ENCODE assay signal across 16 cellular contexts in genomic region chr11:122681731-122682130, GRCh38. TPM values are rescaled to one million over a fixed set of nuclear protein-coding genes. Genes with fewer than 3 reads are reported as not detected.
DNase-seq lines count a peak whose midpoint lies in the region; ATAC-seq, FAIRE-seq and TF ChIP-seq lines count a peak whose summit lies in the region.
"Had no signal": no experiment of that assay in that cellular context is flagged by ENCODE, and none has a peak within 500 bp of the region (broad histone marks: within the 10 kb centered on the region; RNA-seq: fewer than 3 reads in every experiment).

No MANE protein-coding gene starts in this region.

- no peak for TF ChIP-seq RAD21 in HepG2 (CRISPR knock-in tag; IDR thresholded peaks at IDR 0.05)

- H4K20me1 ChIP-seq in BLaER1 (peaks cover 100% of the 10 kb centered on the region), GM23338 (replicated peaks; ENCODE audit: insufficient read depth) (no peaks in the 10 kb centered on the region), HepG2 (ENCODE audit: insufficient read depth, low read length) (no peaks in the 10 kb centered on the region)

- no peaks in the 10 kb centered on the region for H3F3A ChIP-seq in GM23338 (replicated peaks; ENCODE audit: low read depth)

- H3K27me3 ChIP-seq in BLaER1 (no peaks in the 10 kb centered on the region), GM23338 (ENCODE audit: insufficient read depth) (no peaks in the 10 kb centered on the region), SJCRH30 (no peaks in the 10 kb centered on the region), HepG2 (ENCODE audit: control insufficient read depth in 1 of 2, insufficient read depth in 2 of 2, low read length in 2 of 2) (no peaks in the 10 kb centered on the region), WERI-Rb-1 (ENCODE audit: insufficient read depth, low read depth, severe bottlenecking) (peaks cover 81% of the 10 kb centered on the region), testis (no peaks in the 10 kb centered on the region)
- H3K27me3 ChIP-seq: dorsolateral prefrontal cortex had no signal

- POLR2A ChIA-PET in HepG2 (lab: Yijun Ruan, JAX), result interaction anchor here (0.7 kb wide), 1 partner anchor 15 kb away, joined by 3 read pairs; no protein-coding TSS in a partner anchor

- H2AFZ ChIP-seq in GM23338 (no peak overlapping the region), HepG2 (ENCODE audit: low read length) (no peak overlapping the region)

- no peak overlapping the region for H3K27ac Mint-ChIP-seq in GM23338
- H3K27ac Mint-ChIP-seq: natural killer cell, T-helper 17 cell had no signal

- H3K4me1 ChIP-seq in BLaER1 (peaks cover 100% of the 10 kb centered on the region), GM23338 (ENCODE audit: insufficient read depth) (no peaks in the 10 kb centered on the region), SJCRH30 (no peaks in the 10 kb centered on the region), HepG2 (ENCODE audit: insufficient read depth, low read length) (peaks cover 39% of the 10 kb centered on the region), testis (no peaks in the 10 kb centered on the region)

- H3K9ac ChIP-seq in BLaER1, result no peak overlapping the region
- no peak overlapping the region for H3K9ac ChIP-seq in HepG2 (ENCODE audit: insufficient read depth, low read depth, low read length)

- no peak overlapping the region for H3K4me3 Mint-ChIP-seq in GM23338
- H3K4me3 Mint-ChIP-seq: CD8-positive, alpha-beta memory T cell; natural killer cell; T-helper 17 cell had no signal

- H3K9me3 ChIP-seq in BLaER1 (no peaks in the 10 kb centered on the region), SJCRH30 (replicated peaks) (no peaks in the 10 kb centered on the region), HepG2 (ENCODE audit: low read length) (no peaks in the 10 kb centered on the region), WERI-Rb-1 (ENCODE audit: severe bottlenecking) (no peaks in the 10 kb centered on the region), testis (no peaks in the 10 kb centered on the region)

- H3K9me3 Mint-ChIP-seq in GM23338, result no peaks in the 10 kb centered on the region
- H3K9me3 Mint-ChIP-seq: CD8-positive, alpha-beta memory T cell; natural killer cell had no signal

- no peak for DNase-seq in GM23338 (ENCODE audit: low spot score)
- DNase-seq in SJCRH30, result peak; percentile 9 to 23
- DNase-seq in HepG2 (ENCODE audit: low spot score), result no peak
- DNase-seq in RKO (ENCODE audit: low spot score), result no peak
- no peak for DNase-seq in WERI-Rb-1
- no peak for DNase-seq in testis
- DNase-seq: activated CD8-positive, alpha-beta memory T cell treated with anti-CD3 and anti-CD28 coated beads for 24 hours; CD8-positive, alpha-beta memory T cell; natural killer cell; NCI-H187; T-helper 17 cell had no signal

- H3K4me1 Mint-ChIP-seq in GM23338, result peaks cover 6% of the 10 kb centered on the region; the same call in 2 of the 3 replicates

- TF ChIP-seq POLR2A in HepG2 (IDR thresholded peaks at IDR 0.05; ENCODE audit: insufficient read depth in 1 of 2, low read depth in 2 of 2, low read length in 2 of 2) (no peak), testis (IDR thresholded peaks at IDR 0.05) (no peak)

- intact Hi-C loops in HepG2 (cut with micrococcal nuclease; ENCODE audit: unreplicated experiment), result no loop called here
- intact Hi-C loops in testis (cut with DNase I; ENCODE audit: low total_unique reads), result no loop called here

- H3K9me2 ChIP-seq in GM23338 (ENCODE audit: insufficient read depth), result no peaks in the 10 kb centered on the region

- peak; percentile 80 for ATAC-seq in GM23338
- ATAC-seq in HepG2, result peak; percentile 62
- no peak for ATAC-seq in HG03280 (IDR thresholded peaks at IDR 0.05; ENCODE audit: unreplicated experiment)
- ATAC-seq: natural killer cell, T-helper 17 cell had no signal

- CTCF ChIA-PET in HepG2 (lab: Yijun Ruan, JAX; ENCODE audit: low intra/inter-chr PET ratio, low total read pairs), result no interaction called here

- no TSS peak for BruUV-seq in HepG2 (replicated peaks; lab: Mats Ljungman, UMichigan)

- H3K4me2 ChIP-seq in BLaER1, result peak overlapping the region; percentile 49
- no peak overlapping the region for H3K4me2 ChIP-seq in GM23338
- H3K4me2 ChIP-seq in HepG2 (ENCODE audit: low read depth, low read length), result no peak overlapping the region

- TF ChIP-seq CTCF in GM23338 (conservative IDR thresholded peaks at IDR 0.05; ENCODE audit: low read depth in 2 of 2), result peak in 1 of 2 experiments; percentile 16; a peak in 1 of 4 replicates
- TF ChIP-seq CTCF in HepG2 (CRISPR knock-in tag; IDR thresholded peaks at IDR 0.05), result peak; percentile 21; the same call in 1 of the 2 replicates
- no peak for TF ChIP-seq CTCF in WERI-Rb-1 (IDR thresholded peaks at IDR 0.05; ENCODE audit: low read depth, low read length)
- no peak for TF ChIP-seq CTCF in testis (IDR thresholded peaks at IDR 0.05)

- no peaks in the 10 kb centered on the region for H3K36me3 Mint-ChIP-seq in GM23338 (ENCODE audit: low read depth)
- H3K36me3 Mint-ChIP-seq: natural killer cell had no signal

- peak overlapping the region; percentile 59; the same call in 1 of the 2 replicates for H3K27ac ChIP-seq in BLaER1
- no peak overlapping the region for H3K27ac ChIP-seq in GM23338 (ENCODE audit: low read depth)
- H3K27ac ChIP-seq in SJCRH30, result no peak overlapping the region
- H3K27ac ChIP-seq in HepG2 (ENCODE audit: extremely low read length, insufficient read depth, low read length), result no peak overlapping the region
- H3K27ac ChIP-seq in WERI-Rb-1, result no peak overlapping the region
- no peak overlapping the region for H3K27ac ChIP-seq in testis

- in situ Hi-C loops in HepG2 (cut with HindIII; ENCODE audit: extremely low pct_ligation_motif_present, low pct_unique_long_range_greater_than_20kb), result no loop called here

- TF ChIP-seq EP300 in HepG2 (IDR thresholded peaks at IDR 0.05; ENCODE audit: low read depth in 2 of 2, low read length in 2 of 2), result no peak
- no peak for TF ChIP-seq EP300 in HepG2 (CRISPR knock-in tag; IDR thresholded peaks at IDR 0.05; ENCODE audit: borderline replicate concordance)

- no peak for FAIRE-seq in HepG2 (lab: Jason Lieb, UNC)
- FAIRE-seq: frontal cortex, islet of Langerhans had no signal

- H3K79me2 ChIP-seq in GM23338 (replicated peaks; ENCODE audit: insufficient read depth), result no peaks in the 10 kb centered on the region; the same call in 1 of the 2 replicates
- H3K79me2 ChIP-seq in HepG2 (ENCODE audit: insufficient read depth, low read length), result no peaks in the 10 kb centered on the region

- 80% methylated on average over 7 of the region's 7 CpGs for WGBS in HepG2 (ENCODE audit: low lambda C conversion rate)
- 75 to 95% methylated on average over 7 of the region's 7 CpGs for WGBS in testis, 2 donors

- H3K4me3 ChIP-seq in BLaER1 (no peak overlapping the region), GM23338 (no peak overlapping the region), SJCRH30 (no peak overlapping the region), HepG2 (replicated peaks in 1 of 3; ENCODE audit: insufficient read depth in 1 of 3, low read depth in 2 of 3, low read length in 3 of 3) (no peak overlapping the region), WERI-Rb-1 (ENCODE audit: low read depth, low read length) (no peak overlapping the region), testis (no peak overlapping the region)
- H3K4me3 ChIP-seq: dorsolateral prefrontal cortex had no signal

- H3K36me3 ChIP-seq in BLaER1, result peaks cover 98% of the 10 kb centered on the region
- H3K36me3 ChIP-seq in GM23338 (ENCODE audit: insufficient read depth), result no peaks in the 10 kb centered on the region
- no peaks in the 10 kb centered on the region for H3K36me3 ChIP-seq in SJCRH30
- no peaks in the 10 kb centered on the region for H3K36me3 ChIP-seq in HepG2 (replicated peaks in 1 of 2; ENCODE audit: control insufficient read depth in 1 of 2, insufficient read depth in 2 of 2, low read length in 2 of 2)
- no peaks in the 10 kb centered on the region for H3K36me3 ChIP-seq in WERI-Rb-1
- no peaks in the 10 kb centered on the region for H3K36me3 ChIP-seq in testis (ENCODE audit: low read depth, missing control alignments)

- H3K27me3 Mint-ChIP-seq in GM23338 (ENCODE audit: insufficient read depth, low read depth, poor library complexity), result no peaks in the 10 kb centered on the region
- H3K27me3 Mint-ChIP-seq: CD8-positive, alpha-beta memory T cell; T-helper 17 cell had no signal

TF ChIP-seq in GM23338, 12 proteins besides CTCF, POLR2A, EP300 and RAD21 (continues in another document):
- TF ChIP-seq EZH2phosphoT487 (IDR thresholded peaks at IDR 0.05; ENCODE audit: unreplicated experiment) (no peak), CREB1 (CRISPR knock-in tag; IDR thresholded peaks at IDR 0.05; ENCODE audit: low read depth) (no peak)

TF ChIP-seq in HepG2, 621 proteins besides CTCF, POLR2A, EP300 and RAD21 (continues in another document):
- TF ChIP-seq ZKSCAN5 (CRISPR knock-in tag; IDR thresholded peaks at IDR 0.05), result no peak
- TF ChIP-seq STAG1 (CRISPR knock-in tag; IDR thresholded peaks at IDR 0.05), result peak; percentile 35

RNA-seq across cellular contexts. Expression of gene UBASH3B, which starts 26.2 kb away (rescaled TPM):
- total RNA-seq in GM23338 (2014; rRNA removed; shearing (Covaris generic)), result 12.0 and 17.2 TPM in 2 replicates
- polyA plus RNA-seq in GM23338 (2016; fragmentation: Nextera tagmentation; extraction: Ambion mirVana) (2.1 and 2.6 TPM in 2 replicates), HepG2 (2011; rRNA removed) (4.8 and 7.6 TPM in 2 replicates), testis (ENCODE audit: insufficient read depth, low read depth, low replicate concordance) (3.9 TPM)
- 0.38 TPM in 2 replicates for total RNA-seq in SJCRH30 (2014; rRNA removed; shearing (Covaris generic))
- total RNA-seq in HepG2 (2016; rRNA removed; fragmentation: Illumina TruSeq; extraction: Trizol) (4.4 and 5.1 TPM in 2 replicates), testis (10 to 100 TPM; 14.6 to 20.4 TPM)
- 2.4 and 3.2 TPM in 2 replicates for total RNA-seq in HepG2 (2016; cell fraction: cytosol; rRNA removed; fragmentation: Illumina TruSeq; extraction: Trizol; ENCODE audit: low read depth)
- 4.3 and 4.5 TPM in 2 replicates for total RNA-seq in HepG2 (2016; cell fraction: insoluble cytoplasmic fraction; rRNA removed; fragmentation: Illumina TruSeq; extraction: Trizol)
- total RNA-seq in HepG2 (2016; cell fraction: membrane; rRNA removed; fragmentation: Illumina TruSeq; extraction: Trizol), result 6.0 and 6.1 TPM in 2 replicates
- 1.9 and 4.4 TPM in 2 replicates for total RNA-seq in HepG2 (2016; cell fraction: nucleus; rRNA removed; fragmentation: Illumina TruSeq; extraction: Trizol)
- 5.8 and 6.4 TPM in 2 replicates for polyA plus RNA-seq in HepG2 (2011; cell fraction: cytosol; rRNA removed)
- polyA plus RNA-seq in HepG2 (2011; cell fraction: nucleus; rRNA removed), result 2.6 and 3.2 TPM in 2 replicates
- polyA plus RNA-seq in HepG2 (2012), result 1.4 and 1.8 TPM in 2 replicates
- polyA plus RNA-seq in HepG2 (2016; cell fraction: cytosol; fragmentation: Illumina TruSeq; extraction: Trizol; ENCODE audit: low read depth), result 2.6 and 4.2 TPM in 2 replicates
- 4.2 and 4.5 TPM in 2 replicates for polyA plus RNA-seq in HepG2 (2016; cell fraction: insoluble cytoplasmic fraction; fragmentation: Illumina TruSeq; extraction: Trizol; ENCODE audit: low read depth)
- polyA plus RNA-seq in HepG2 (2016; cell fraction: membrane; fragmentation: Illumina TruSeq; extraction: Trizol; ENCODE audit: low read depth), result 3.5 and 4.9 TPM in 2 replicates
- 1.9 and 4.2 TPM in 2 replicates for polyA plus RNA-seq in HepG2 (2016; cell fraction: nucleus; fragmentation: Illumina TruSeq; extraction: Trizol; ENCODE audit: insufficient read depth, low read depth)
- 3.7 and 44.0 TPM in 2 replicates for polyA minus RNA-seq in HepG2 (2011; rRNA and poly(A)+ RNA removed; ENCODE audit: low replicate concordance)
- 8.9 and 11.7 TPM in 2 replicates for polyA minus RNA-seq in HepG2 (2011; cell fraction: cytosol; rRNA and poly(A)+ RNA removed)
- polyA minus RNA-seq in HepG2 (2011; cell fraction: nucleus; rRNA and poly(A)+ RNA removed), result 5.2 and 7.9 TPM in 2 replicates

Comparison
In these comparisons a context has a peak if more than half of its experiments do, and no peak if none do; other contexts are left out.
1. DNase-seq: peak in SJCRH30 (2 of 2); none in GM23338 (single experiment), HepG2 (single experiment), RKO (single experiment), WERI-Rb-1 (single experiment) and testis (single experiment).